8 cellular contexts compared by ENCODE assay signal in the genomic region with DNA sequence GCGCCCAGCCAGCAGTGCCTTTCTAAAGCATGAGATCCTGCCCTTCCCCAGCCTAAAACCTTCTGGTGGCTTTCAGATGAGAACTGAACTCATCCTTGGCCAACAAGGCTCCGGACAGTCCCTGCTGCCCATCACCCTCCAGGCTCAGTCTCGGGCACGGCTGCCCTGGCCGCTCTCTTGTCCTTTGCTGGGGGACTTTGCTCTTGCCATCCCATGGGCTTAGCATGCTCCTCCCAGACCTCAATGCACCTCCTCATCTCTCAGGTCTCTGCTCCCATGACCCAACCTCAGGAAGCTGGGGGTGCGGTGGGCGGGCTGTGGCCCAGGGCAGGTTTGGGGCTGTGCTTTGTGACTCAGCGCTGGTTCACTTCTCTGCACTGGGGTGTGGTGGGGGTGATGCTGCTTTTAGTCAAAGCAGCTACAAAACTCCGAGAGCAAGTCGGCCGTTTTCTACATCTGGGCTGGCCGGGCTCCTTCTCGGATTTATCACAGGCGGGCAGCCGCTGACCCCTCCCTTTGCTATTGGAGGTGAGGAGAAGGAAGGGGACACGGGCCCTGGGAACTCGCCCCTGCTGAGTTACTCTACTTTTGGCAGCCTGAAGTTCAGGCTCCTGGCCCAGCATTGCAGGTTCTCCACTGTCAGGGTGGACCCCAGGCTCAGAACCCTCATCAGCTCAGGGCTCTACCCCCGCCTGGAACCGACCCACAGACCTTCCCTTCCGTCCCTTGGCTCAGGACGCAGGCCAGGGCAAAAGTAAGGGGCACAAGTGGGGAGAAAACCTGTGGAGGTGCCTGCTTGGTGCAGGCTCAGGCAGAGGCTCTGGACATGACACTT.
DNase-seq lines count a peak whose midpoint lies in the region; TF ChIP-seq lines count a peak whose summit lies in the region.

No MANE protein-coding gene starts in this region.

- H3K27ac Mint-ChIP-seq in T-helper 2 cell treated with Interferon-gamma antibody and Interleukin-4, amounts not matched to agents 5 μg/mL and 100 μg/mL, for 36 hours = peak overlapping the region; percentile 98

- H3K9me3 ChIP-seq in prostate gland = no peaks in the 10 kb centered on the region

- H3K9me3 Mint-ChIP-seq in T-helper 2 cell treated with Interferon-gamma antibody and Interleukin-4, amounts not matched to agents 5 μg/mL and 100 μg/mL, for 36 hours = no peaks in the 10 kb centered on the region

- peak; percentile 93 for DNase-seq in stimulated activated naive CD4-positive, alpha-beta T cell treated with Interleukin-2 at 50 U/mL for 16 hours (lab: John Stamatoyannopoulos, UW)
- DNase-seq in stimulated activated naive CD4-positive, alpha-beta T cell (lab: John Stamatoyannopoulos, UW) = no peak
- DNase-seq in T-helper 2 cell treated with Interferon-gamma antibody and Interleukin-4, amounts not matched to agents 5 μg/mL and 100 μg/mL, for 36 hours (ENCODE audit: low spot score) = peak; percentile 88
- DNase-seq in astrocyte of the hippocampus (ENCODE audit: low read depth, low spot score) (peak; percentile 49), prostate gland (ENCODE audit: low spot score) (no peak), AML-193 (lab: John Stamatoyannopoulos, UW) (no peak), NCI-H748 treated with DMSO at 0.1 percent for 48 hours (lab: John Stamatoyannopoulos, UW) (no peak)
- peak; percentile 32 to 71 for DNase-seq in stimulated activated CD4-positive, alpha-beta T cell treated with anti-CD3 and anti-CD28 coated beads, Interleukin-1b, Interleukin-23, amount 100 ng/mL, for 1 hour (ENCODE audit: low read depth in 2 of 2)

- 77% methylated on average over 21 of the region's 21 CpGs for WGBS in prostate gland

- intact Hi-C loops in prostate gland (cut with DNase I) = no loop called here

- peaks cover 3% of the 10 kb centered on the region for H3K4me1 ChIP-seq in prostate gland (replicated peaks)

- H3K4me1 Mint-ChIP-seq in T-helper 2 cell treated with Interferon-gamma antibody and Interleukin-4, amounts not matched to agents 5 μg/mL and 100 μg/mL, for 36 hours (ENCODE audit: low read depth) = peaks cover 42% of the 10 kb centered on the region

- peaks cover 1% of the 10 kb centered on the region for H3K36me3 Mint-ChIP-seq in T-helper 2 cell treated with Interferon-gamma antibody and Interleukin-4, amounts not matched to agents 5 μg/mL and 100 μg/mL, for 36 hours (ENCODE audit: low read depth)

- no peaks in the 10 kb centered on the region for H3K27me3 ChIP-seq in prostate gland (replicated peaks; ENCODE audit: insufficient read depth)

- no peaks in the 10 kb centered on the region for H3K36me3 ChIP-seq in prostate gland

- no peak for TF ChIP-seq CTCF in prostate gland (IDR thresholded peaks at IDR 0.05)

- H3K27ac ChIP-seq in prostate gland = no peak overlapping the region

- H3K4me3 Mint-ChIP-seq in T-helper 2 cell treated with Interferon-gamma antibody and Interleukin-4, amounts not matched to agents 5 μg/mL and 100 μg/mL, for 36 hours = peak overlapping the region; percentile 88

- no peak overlapping the region for H3K4me3 ChIP-seq in prostate gland

- no peak for TF ChIP-seq POLR2A in prostate gland (IDR thresholded peaks at IDR 0.05)

- H3K27me3 Mint-ChIP-seq in T-helper 2 cell treated with Interferon-gamma antibody and Interleukin-4, amounts not matched to agents 5 μg/mL and 100 μg/mL, for 36 hours (ENCODE audit: low read depth) = peaks cover 9% of the 10 kb centered on the region

Comparison
In these comparisons a context has a peak if more than half of its experiments do, and no peak if none do; other contexts are left out.
1. DNase-seq: peak in stimulated activated naive CD4-positive, alpha-beta T cell treated with Interleukin-2 at 50 U/mL for 16 hours (single experiment), T-helper 2 cell treated with Interferon-gamma antibody and Interleukin-4, amounts not matched to agents 5 μg/mL and 100 μg/mL, for 36 hours (single experiment), astrocyte of the hippocampus (single experiment) and stimulated activated CD4-positive, alpha-beta T cell treated with anti-CD3 and anti-CD28 coated beads, Interleukin-1b, Interleukin-23, amount 100 ng/mL, for 1 hour (2 of 2); none in stimulated activated naive CD4-positive, alpha-beta T cell (0 of 6), prostate gland (single experiment), AML-193 (0 of 2) and NCI-H748 treated with DMSO at 0.1 percent for 48 hours (single experiment).